ENCODE assay signal across 9 cellular contexts in genomic region chr3:67920311-67920710, GRCh38.
"Had no signal": no experiment of that assay in that cellular context is flagged by ENCODE, and none has a peak within 500 bp of the region (broad histone marks: within the 10 kb centered on the region; RNA-seq: fewer than 3 reads in every experiment).

No MANE protein-coding gene starts in this region.

- ATAC-seq: GM23338, HCT116 had no signal

- H3K36me3 ChIP-seq: HAP-1 had no signal

- H3K9me3 ChIP-seq: HAP-1 had no signal

- H2AFZ ChIP-seq: GM23248, GM23338 had no signal

- DNase-seq: GM23248, GOT3, H7, H9, HCEC 1CT, HFFc6 had no signal

- H3K4me2 ChIP-seq: GM23338 had no signal

- H3K4me1 ChIP-seq: HAP-1 had no signal

- H3K27ac ChIP-seq: GM23248 had no signal

- H3K4me3 ChIP-seq: GM23248, GM23338, HAP-1 had no signal

- H3K9ac ChIP-seq: GM23248 had no signal
